1 cellular context compared by ENCODE assay signal in genomic region chr1:228346731-228347130, GRCh38.
TF ChIP-seq lines count a peak whose summit lies in the region.

No MANE protein-coding gene starts in this region.

TF ChIP-seq in HepG2, 621 proteins besides CTCF, POLR2A, EP300 and RAD21 (continued from another document):
- no peak for TF ChIP-seq ZNF275 (CRISPR knock-in tag; IDR thresholded peaks at IDR 0.05; ENCODE audit: borderline replicate concordance)
- no peak for TF ChIP-seq KDM1A (CRISPR knock-in tag; IDR thresholded peaks at IDR 0.05)
- TF ChIP-seq NRL (CRISPR knock-in tag; IDR thresholded peaks at IDR 0.05; ENCODE audit: borderline replicate concordance) = no peak
- no peak for TF ChIP-seq RXRB (CRISPR knock-in tag; IDR thresholded peaks at IDR 0.05; ENCODE audit: borderline replicate concordance)
- no peak for TF ChIP-seq EED (CRISPR knock-in tag; IDR thresholded peaks at IDR 0.05)
- no peak for TF ChIP-seq SMAD1 (CRISPR knock-in tag; IDR thresholded peaks at IDR 0.05; ENCODE audit: borderline replicate concordance, low read depth)
- TF ChIP-seq RBM39 (IDR thresholded peaks at IDR 0.05; ENCODE audit: low read depth, low read length, poor library complexity, severe bottlenecking) = no peak
- TF ChIP-seq ZNF296 (CRISPR knock-in tag; conservative IDR thresholded peaks at IDR 0.05) = no peak
- TF ChIP-seq THAP8 (CRISPR knock-in tag; IDR thresholded peaks at IDR 0.05; ENCODE audit: borderline replicate concordance) = no peak
- TF ChIP-seq SKIL (CRISPR knock-in tag; IDR thresholded peaks at IDR 0.05; ENCODE audit: borderline replicate concordance) = no peak
- TF ChIP-seq RELA (CRISPR knock-in tag; IDR thresholded peaks at IDR 0.05) = no peak
- TF ChIP-seq HOXA7 (CRISPR knock-in tag; IDR thresholded peaks at IDR 0.05) = no peak
- no peak for TF ChIP-seq MYNN (CRISPR knock-in tag; IDR thresholded peaks at IDR 0.05; ENCODE audit: low read depth)
- no peak for TF ChIP-seq ZNF224 (CRISPR knock-in tag; IDR thresholded peaks at IDR 0.05)
- no peak for TF ChIP-seq UBTF (CRISPR knock-in tag; IDR thresholded peaks at IDR 0.05)
- TF ChIP-seq ZNF383 (CRISPR knock-in tag; IDR thresholded peaks at IDR 0.05; ENCODE audit: borderline replicate concordance) = no peak
- no peak for TF ChIP-seq HINFP (CRISPR knock-in tag; IDR thresholded peaks at IDR 0.05; ENCODE audit: low read depth)
TF ChIP-seq in HepG2: peak in this region for 0.
